1 cellular context compared by ENCODE assay signal in genomic region chr16:4617880-4618279, GRCh38.
TF ChIP-seq lines count a peak whose summit lies in the region.

No MANE protein-coding gene starts in this region.

TF ChIP-seq in H1, 55 proteins besides CTCF, POLR2A, EP300 and RAD21:
- TF ChIP-seq ATF2 (IDR thresholded peaks at IDR 0.05; ENCODE audit: low read length): no peak
- TF ChIP-seq CEBPB (IDR thresholded peaks at IDR 0.05; ENCODE audit: low read depth, low read length): no peak
- TF ChIP-seq EGR1 (IDR thresholded peaks at IDR 0.05; ENCODE audit: borderline replicate concordance, low read depth, low read length): no peak
- TF ChIP-seq POLR2AphosphoS5 (IDR thresholded peaks at IDR 0.05; ENCODE audit: low read depth, low read length): no peak
- no peak for TF ChIP-seq TAF1 (IDR thresholded peaks at IDR 0.05; ENCODE audit: low read depth, low read length)
- TF ChIP-seq PHF8 (conservative IDR thresholded peaks at IDR 0.05; ENCODE audit: low read depth, low read length): no peak
- TF ChIP-seq KDM5A (IDR thresholded peaks at IDR 0.05; ENCODE audit: low read length): no peak
- no peak for TF ChIP-seq SP2 (IDR thresholded peaks at IDR 0.05; ENCODE audit: low read length)
- no peak for TF ChIP-seq RXRA (IDR thresholded peaks at IDR 0.05; ENCODE audit: insufficient read depth, low read depth, low read length)
- no peak for TF ChIP-seq MAX (IDR thresholded peaks at IDR 0.05)
- no peak for TF ChIP-seq SAP30 (IDR thresholded peaks at IDR 0.05; ENCODE audit: insufficient read depth, insufficient replicate concordance, low read length)
- TF ChIP-seq CBX5 (IDR thresholded peaks at IDR 0.05; ENCODE audit: low read depth, low read length): no peak
- no peak for TF ChIP-seq EZH2 (IDR thresholded peaks at IDR 0.05; ENCODE audit: low read depth, low read length, severe bottlenecking)
- TF ChIP-seq GABPA (IDR thresholded peaks at IDR 0.05; ENCODE audit: borderline replicate concordance, insufficient read depth, low read length): no peak
- TF ChIP-seq BCL11A (IDR thresholded peaks at IDR 0.05; ENCODE audit: low read depth in 2 of 2, low read length in 2 of 2): no peak
- no peak for TF ChIP-seq CHD7 (IDR thresholded peaks at IDR 0.05; ENCODE audit: insufficient replicate concordance, low read length)
